ENCODE assay signal across 1 cellular context in genomic region chr5:10248378-10249260, GRCh38.
TF ChIP-seq lines count a peak whose summit lies in the region.

No MANE protein-coding gene starts in this region.

TF ChIP-seq in WTC11, 78 proteins besides CTCF, POLR2A, EP300 and RAD21 (continued from another document):
- TF ChIP-seq ARID4B (CRISPR knock-in tag; IDR thresholded peaks at IDR 0.05; ENCODE audit: borderline replicate concordance), result no peak
